Comparison of ENCODE assay signal across 21 cellular contexts in genomic region chr13:101267656-101268055, GRCh38.
DNase-seq lines count a peak whose midpoint lies in the region; ATAC-seq and TF ChIP-seq lines count a peak whose summit lies in the region.
"Had no signal": no experiment of that assay in that cellular context is flagged by ENCODE, and none has a peak within 500 bp of the region (broad histone marks: within the 10 kb centered on the region; RNA-seq: fewer than 3 reads in every experiment).

No MANE protein-coding gene starts in this region.

- DNase-seq in stimulated activated naive CD8-positive, alpha-beta T cell treated with anti-CD3 and anti-CD28 coated beads, Interleukin-15, amount 100 ng/mL, for 72 hours: no peak
- no peak for DNase-seq in stimulated activated naive CD8-positive, alpha-beta T cell treated with anti-CD3 and anti-CD28 coated beads, Interleukin-15, Interleukin-2, amounts not matched to agents 100 U/mL and 50 U/mL, for 24 hours
- peak; percentile 26 for DNase-seq in RWPE1 (ENCODE audit: low spot score)
- DNase-seq in fibroblast of the aortic adventitia (ENCODE audit: low read depth): peak; percentile 16
- DNase-seq in mesenchymal stem cell: no peak
- no peak for DNase-seq in head of caudate nucleus
- no peak for DNase-seq in SIG-M5 (lab: John Stamatoyannopoulos, UW)
- DNase-seq: activated CD4-positive, alpha-beta T cell treated with anti-CD3 and anti-CD28 coated beads, Interleukin-2, amount 50 U/mL, for 1 hour; activated naive CD8-positive, alpha-beta T cell treated with anti-CD3 and anti-CD28 coated beads for 36 hours; activated T-cell treated with anti-CD3 and anti-CD28 coated beads, Interleukin-2, amount 50 U/mL, for 1 hour; dermis blood vessel endothelial cell; NCI-H526 treated with DMSO at 0.1 percent for 48 hours; nephron progenitor cell; spleen had no signal

- no peak overlapping the region for H2BK12ac ChIP-seq in mesenchymal stem cell (ENCODE audit: low read length in 2 of 2)

- H3K9ac ChIP-seq in mesenchymal stem cell (ENCODE audit: low read length): no peak overlapping the region

- no peak for TF ChIP-seq CTCF in RWPE1 (conservative IDR thresholded peaks at IDR 0.05; ENCODE audit: low read depth)
- TF ChIP-seq CTCF in fibroblast of the aortic adventitia (IDR thresholded peaks at IDR 0.05; ENCODE audit: insufficient read depth, low read length): no peak

- CTCF ChIA-PET in RWPE1 (lab: Yijun Ruan, JAX): interaction anchor here (0.6 kb wide), 1 partner anchor 17 kb away, joined by 3 read pairs; no protein-coding TSS in a partner anchor

- H3K9me3 Mint-ChIP-seq in stimulated activated naive CD8-positive, alpha-beta T cell treated with anti-CD3 and anti-CD28 coated beads, Interleukin-15, amount 100 ng/mL, for 72 hours: no peaks in the 10 kb centered on the region
- H3K9me3 Mint-ChIP-seq: activated naive CD8-positive, alpha-beta T cell treated with anti-CD3 and anti-CD28 coated beads for 36 hours; memory B cell; nephron progenitor cell; type B pancreatic cell had no signal

- no peak overlapping the region for H3K27ac ChIP-seq in RWPE1
- no peak overlapping the region for H3K27ac ChIP-seq in mesenchymal stem cell (ENCODE audit: low read length, poor library complexity, severe bottlenecking)
- H3K27ac ChIP-seq: breast epithelium, psoas muscle, SK-N-MC, spleen had no signal

- H2AK5ac ChIP-seq in mesenchymal stem cell (ENCODE audit: low read length, severe bottlenecking): no peak overlapping the region

- H3K27me3 Mint-ChIP-seq in stimulated activated naive CD8-positive, alpha-beta T cell treated with anti-CD3 and anti-CD28 coated beads, Interleukin-15, amount 100 ng/mL, for 72 hours: peaks cover under 1% of the 10 kb centered on the region
- H3K27me3 Mint-ChIP-seq: memory B cell had no signal

- H3K27me3 ChIP-seq in mesenchymal stem cell (ENCODE audit: control insufficient read depth in 1 of 2, insufficient read depth in 1 of 2, low read length in 2 of 2): no peaks in the 10 kb centered on the region
- H3K27me3 ChIP-seq: breast epithelium, spleen had no signal

- intact Hi-C loops in head of caudate nucleus (cut with DNase I): no loop called here

- H3K4me1 Mint-ChIP-seq in stimulated activated naive CD8-positive, alpha-beta T cell treated with anti-CD3 and anti-CD28 coated beads, Interleukin-15, amount 100 ng/mL, for 72 hours: peaks cover under 1% of the 10 kb centered on the region
- H3K4me1 Mint-ChIP-seq: activated naive CD8-positive, alpha-beta T cell treated with anti-CD3 and anti-CD28 coated beads for 36 hours; memory B cell; nephron progenitor cell had no signal

- H3K9me3 ChIP-seq in mesenchymal stem cell (ENCODE audit: control insufficient read depth, low read length): no peaks in the 10 kb centered on the region
- H3K9me3 ChIP-seq: breast epithelium, psoas muscle, spleen had no signal

- H2BK120ac ChIP-seq in mesenchymal stem cell (ENCODE audit: low read depth, low read length): no peak overlapping the region

- H2AFZ ChIP-seq in mesenchymal stem cell (ENCODE audit: low read depth, low read length): no peak overlapping the region

- peak; percentile 57 for ATAC-seq in stimulated activated naive CD8-positive, alpha-beta T cell treated with anti-CD3 and anti-CD28 coated beads, Interleukin-15, amount 100 ng/mL, for 72 hours
- no peak for ATAC-seq in stimulated activated naive CD8-positive, alpha-beta T cell treated with anti-CD3 and anti-CD28 coated beads, Interleukin-15, Interleukin-2, amounts not matched to agents 100 U/mL and 50 U/mL, for 24 hours
- ATAC-seq in HG02623 (IDR thresholded peaks at IDR 0.05; ENCODE audit: unreplicated experiment): no peak
- ATAC-seq: esophagus mucosa, psoas muscle had no signal

- H3K4ac ChIP-seq in mesenchymal stem cell (ENCODE audit: low read depth in 1 of 2, low read length in 2 of 2): no peak overlapping the region

- H3K79me1 ChIP-seq in mesenchymal stem cell (replicated peaks; ENCODE audit: low read length, poor library complexity, severe bottlenecking): no peaks in the 10 kb centered on the region

- no peaks in the 10 kb centered on the region for H3K36me3 ChIP-seq in mesenchymal stem cell (ENCODE audit: control insufficient read depth in 1 of 2, insufficient read depth in 2 of 2, low read depth in 1 of 2, low read length in 2 of 2)
- H3K36me3 ChIP-seq: breast epithelium, spleen had no signal

- WGBS in mesenchymal stem cell: 86% methylated on average over 4 of the region's 5 CpGs

- no peak overlapping the region for H2BK5ac ChIP-seq in mesenchymal stem cell (ENCODE audit: low read depth, low read length, poor library complexity, severe bottlenecking)

- H4K8ac ChIP-seq in mesenchymal stem cell (ENCODE audit: low read length): no peak overlapping the region

- no peak overlapping the region for H3K4me2 ChIP-seq in mesenchymal stem cell (ENCODE audit: low read length, poor library complexity, severe bottlenecking)

- POLR2A ChIA-PET in RWPE1 (lab: Yijun Ruan, JAX; ENCODE audit: low non-redundant PET): no interaction called here

- H3K4me3 Mint-ChIP-seq in stimulated activated naive CD8-positive, alpha-beta T cell treated with anti-CD3 and anti-CD28 coated beads, Interleukin-15, amount 100 ng/mL, for 72 hours: no peak overlapping the region
- H3K4me3 Mint-ChIP-seq: activated naive CD8-positive, alpha-beta T cell treated with anti-CD3 and anti-CD28 coated beads for 36 hours; memory B cell; nephron progenitor cell; type B pancreatic cell had no signal

- no peak overlapping the region for H4K91ac ChIP-seq in mesenchymal stem cell (ENCODE audit: low read length)

- no peak overlapping the region for H3K18ac ChIP-seq in mesenchymal stem cell (ENCODE audit: low read depth in 1 of 2, low read length in 2 of 2)

- H3K23ac ChIP-seq in mesenchymal stem cell (ENCODE audit: low read length in 2 of 2): no peak overlapping the region

- H3K4me3 ChIP-seq in fibroblast of the aortic adventitia (ENCODE audit: low read depth, low read length) (no peak overlapping the region), mesenchymal stem cell (ENCODE audit: insufficient read depth in 1 of 2, low read depth in 1 of 2, low read length in 2 of 2) (no peak overlapping the region)
- H3K4me3 ChIP-seq: breast epithelium, psoas muscle, SK-N-MC, spleen had no signal

- H2BK15ac ChIP-seq in mesenchymal stem cell (ENCODE audit: low read depth, poor library complexity, severe bottlenecking): no peak overlapping the region

- peaks cover 1% of the 10 kb centered on the region for H3K4me1 ChIP-seq in mesenchymal stem cell (ENCODE audit: control insufficient read depth, insufficient read depth, low read depth, low read length)
- H3K4me1 ChIP-seq: breast epithelium, psoas muscle, spleen had no signal

- no peak overlapping the region for H3K27ac Mint-ChIP-seq in stimulated activated naive CD8-positive, alpha-beta T cell treated with anti-CD3 and anti-CD28 coated beads, Interleukin-15, amount 100 ng/mL, for 72 hours
- H3K27ac Mint-ChIP-seq: activated naive CD8-positive, alpha-beta T cell treated with anti-CD3 and anti-CD28 coated beads for 36 hours; memory B cell; nephron progenitor cell; type B pancreatic cell had no signal

- no peak overlapping the region for H3K14ac ChIP-seq in mesenchymal stem cell (ENCODE audit: low read length in 2 of 2)

Comparison
In these comparisons a context has a peak if more than half of its experiments do, and no peak if none do; other contexts are left out.
1. DNase-seq: peak in RWPE1 (single experiment) and fibroblast of the aortic adventitia (single experiment); none in stimulated activated naive CD8-positive, alpha-beta T cell treated with anti-CD3 and anti-CD28 coated beads, Interleukin-15, amount 100 ng/mL, for 72 hours (0 of 2), stimulated activated naive CD8-positive, alpha-beta T cell treated with anti-CD3 and anti-CD28 coated beads, Interleukin-15, Interleukin-2, amounts not matched to agents 100 U/mL and 50 U/mL, for 24 hours (single experiment), mesenchymal stem cell (single experiment), head of caudate nucleus (0 of 42) and SIG-M5 (single experiment).